ENCODE assay signal across 21 cellular contexts in the genomic region with DNA sequence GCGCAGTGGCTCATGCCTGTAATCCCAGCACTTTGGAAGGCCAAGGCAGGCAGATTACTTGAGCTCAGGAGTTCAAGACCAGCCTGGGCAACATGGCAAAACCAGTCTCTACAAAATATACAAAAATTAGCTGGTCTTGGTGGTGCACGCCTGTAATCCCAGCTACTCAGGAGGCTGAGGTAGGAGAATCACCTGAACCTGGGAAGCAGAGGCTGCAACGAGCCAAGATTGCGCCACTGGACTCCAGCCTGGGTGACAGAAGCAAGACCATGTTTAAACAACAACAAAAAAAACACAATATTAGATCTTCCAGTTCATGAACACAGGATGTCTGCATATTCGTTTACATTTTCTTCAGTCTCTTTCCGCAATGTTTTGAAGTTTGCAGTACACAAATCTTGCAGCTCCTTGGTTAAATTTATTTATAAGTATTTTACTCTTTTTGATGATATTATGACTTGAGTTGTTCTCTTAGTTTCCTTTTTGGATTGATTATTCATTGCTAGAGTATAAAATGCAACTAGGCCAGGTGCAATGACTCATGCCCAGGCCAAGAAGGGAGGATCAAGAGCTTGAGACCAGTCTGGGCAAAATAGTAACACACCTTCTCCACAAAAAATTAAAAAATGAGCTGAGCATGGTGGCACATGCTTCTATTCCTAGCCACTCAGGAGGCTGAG.
"Had no signal": no experiment of that assay in that cellular context is flagged by ENCODE, and none has a peak within 500 bp of the region (broad histone marks: within the 10 kb centered on the region; RNA-seq: fewer than 3 reads in every experiment).

No MANE protein-coding gene starts in this region.

- ATAC-seq: left lung, T-cell had no signal

- DNase-seq: activated CD8-positive, alpha-beta memory T cell treated with anti-CD3 and anti-CD28 coated beads, Interleukin-2, amount 50 U/mL, for 4 hours; activated gamma-delta T cell treated with Interleukin-2 at 50 U/mL for 16 hours; activated naive CD8-positive, alpha-beta T cell treated with anti-CD3 and anti-CD28 coated beads for 36 hours; activated T-cell treated with anti-CD3 and anti-CD28 coated beads, Interleukin-2, amount 50 U/mL, for 48 hours; amniotic stem cell; dermis blood vessel endothelial cell; effector memory CD4-positive, alpha-beta T cell; foreskin melanocyte; kidney; left lung; nephron progenitor cell; occipital lobe; posterior cingulate gyrus; retina; SHP77 treated with DMSO at 0.1 percent for 48 hours; SK-N-SH; stimulated activated CD4-positive, alpha-beta T cell treated with anti-CD3 and anti-CD28 coated beads, Interleukin-2, amount 100 ng/mL, for 48 hours; stomach; T-cell; T-helper 9 cell; upper lobe of left lung had no signal
